In the genomic region with DNA sequence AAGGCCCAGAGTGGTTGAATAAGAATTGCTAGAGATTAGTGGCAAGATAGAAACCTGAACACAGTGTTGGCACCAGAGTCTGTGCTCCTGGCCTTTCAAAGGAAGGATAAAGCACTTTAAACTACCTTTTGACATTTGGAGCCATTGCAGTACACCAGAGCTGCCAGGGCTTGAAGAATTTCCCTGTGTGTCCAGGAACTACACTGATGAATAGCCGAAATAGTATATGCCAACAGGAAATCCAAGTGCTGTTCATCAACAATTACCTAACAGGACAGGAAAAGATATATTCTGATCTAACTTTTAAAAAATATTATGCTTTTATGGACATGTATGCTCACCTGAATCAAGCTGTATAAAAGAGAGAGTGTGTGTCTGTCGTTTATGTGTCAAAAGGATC, we compare ENCODE assay signal across 5 cellular contexts.
"Had no signal": no experiment of that assay in that cellular context is flagged by ENCODE, and none has a peak within 500 bp of the region (broad histone marks: within the 10 kb centered on the region; RNA-seq: fewer than 3 reads in every experiment).

No MANE protein-coding gene starts in this region.

- ATAC-seq: HepG2, K562 had no signal

- H3K4me3 ChIP-seq: K562 had no signal

- DNase-seq: IMR-90, KBM-7 had no signal

- H3K27ac ChIP-seq: HL-60 had no signal
